ENCODE assay signal across 1 cellular context in the genomic region with DNA sequence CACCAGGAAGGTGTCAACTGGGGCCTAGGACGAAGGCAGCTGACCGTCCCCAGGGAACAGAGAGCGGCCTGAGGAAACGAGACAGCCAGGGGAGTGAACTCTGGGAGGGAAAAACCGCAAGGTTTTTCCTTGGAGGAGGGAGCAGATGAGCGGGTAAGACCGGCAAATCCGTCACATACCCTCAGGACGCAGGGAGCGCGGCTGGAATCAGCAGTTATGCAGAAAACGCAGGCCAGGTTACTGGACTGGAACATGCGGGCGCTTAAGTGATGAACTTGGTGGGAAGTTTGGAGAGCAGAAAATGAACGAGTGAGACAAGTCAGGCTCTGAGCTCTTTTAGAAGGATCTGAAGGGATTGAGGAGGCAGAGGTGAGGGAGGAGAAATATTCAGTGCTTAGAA.
TF ChIP-seq lines count a peak whose summit lies in the region.

No MANE protein-coding gene starts in this region.

TF ChIP-seq in H1, 55 proteins besides CTCF, POLR2A, EP300 and RAD21:
- TF ChIP-seq KDM1A (IDR thresholded peaks at IDR 0.05; ENCODE audit: borderline replicate concordance, low read length) = no peak
- no peak for TF ChIP-seq CEBPB (IDR thresholded peaks at IDR 0.05; ENCODE audit: low read depth, low read length)
- TF ChIP-seq CTBP2 (IDR thresholded peaks at IDR 0.05; ENCODE audit: borderline replicate concordance, insufficient read depth, insufficient read length, low read length) = no peak
- TF ChIP-seq CHD1 (IDR thresholded peaks at IDR 0.05; ENCODE audit: low read depth, low read length) = no peak
- TF ChIP-seq POLR2AphosphoS5 (IDR thresholded peaks at IDR 0.05; ENCODE audit: low read depth, low read length) = no peak
- no peak for TF ChIP-seq PHF8 (conservative IDR thresholded peaks at IDR 0.05; ENCODE audit: low read depth, low read length)
- TF ChIP-seq KDM4A (IDR thresholded peaks at IDR 0.05; ENCODE audit: low read depth, low read length, severe bottlenecking) = no peak
- TF ChIP-seq NANOG (IDR thresholded peaks at IDR 0.05; ENCODE audit: insufficient read depth, low read depth, low read length, poor library complexity, severe bottlenecking) = no peak
- TF ChIP-seq SUZ12 (IDR thresholded peaks at IDR 0.05; ENCODE audit: low read length) = no peak
- TF ChIP-seq SRF (IDR thresholded peaks at IDR 0.05; ENCODE audit: low read depth, low read length) = no peak
- no peak for TF ChIP-seq JUN (IDR thresholded peaks at IDR 0.05; ENCODE audit: low read depth, low read length)
- no peak for TF ChIP-seq EZH2 (IDR thresholded peaks at IDR 0.05; ENCODE audit: low read depth, low read length, severe bottlenecking)
- TF ChIP-seq SIX5 (IDR thresholded peaks at IDR 0.05; ENCODE audit: low read depth, low read length) = no peak
- no peak for TF ChIP-seq SP4 (IDR thresholded peaks at IDR 0.05; ENCODE audit: low read length)
- no peak for TF ChIP-seq CBX8 (IDR thresholded peaks at IDR 0.05; ENCODE audit: borderline replicate concordance, low read depth, low read length)
- no peak for TF ChIP-seq TAF7 (optimal IDR thresholded peaks at IDR 0.05; ENCODE audit: borderline replicate concordance, low read depth, low read length)
